Comparison of ENCODE assay signal across 8 cellular contexts in the genomic region with DNA sequence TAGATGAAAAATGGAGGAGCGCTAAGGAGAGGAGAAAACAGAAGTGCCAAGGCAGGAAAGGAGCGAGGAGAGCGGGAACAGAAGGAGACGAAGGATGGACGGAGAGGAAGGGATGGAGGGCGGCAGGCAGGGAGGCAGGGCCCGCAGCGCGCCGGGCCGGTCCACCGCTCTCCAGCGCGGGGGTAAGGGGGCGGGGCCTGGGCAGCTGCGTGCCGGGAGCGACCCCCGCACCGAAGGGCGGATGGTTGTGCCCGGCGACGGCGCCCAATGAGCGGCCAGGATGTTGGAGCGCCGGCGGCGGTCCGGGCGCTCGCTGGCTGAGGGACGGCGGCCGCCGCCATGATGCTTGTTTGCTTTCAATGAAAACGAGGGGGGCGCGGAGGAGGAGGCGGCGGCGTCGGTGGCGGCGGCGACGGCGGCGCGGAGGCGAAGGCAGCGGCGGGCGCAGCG.
DNase-seq lines count a peak whose midpoint lies in the region; ATAC-seq and TF ChIP-seq lines count a peak whose summit lies in the region.

A gene (plus strand): TSS at position 320 of the 450 bp plus-strand sequence. CDS start 34,898 bp downstream, outside the sequence.

- H3K4me2 ChIP-seq in OCI-LY3 (ENCODE audit: low read length) = peak within 1 kb of the TSS; percentile 92

- no peaks in the 10 kb centered on the region for H3K9me3 ChIP-seq in OCI-LY3 (ENCODE audit: insufficient read depth, low read length)

- peak within 1 kb of the TSS; percentile 90; the same call in 1 of the 2 replicates for H2AFZ ChIP-seq in OCI-LY3 (ENCODE audit: low read depth, low read length)

- peak; percentile 90 for ATAC-seq in GM21528 (IDR thresholded peaks at IDR 0.05; ENCODE audit: low FRiP score, unreplicated experiment)

- peaks cover 15% of the 10 kb centered on the region for H3K4me1 ChIP-seq in OCI-LY3 (ENCODE audit: low read length)

- H3K36me3 ChIP-seq in OCI-LY3 (replicated peaks; ENCODE audit: low read depth, low read length) = peaks cover 11% of the 10 kb centered on the region

- peak within 1 kb of the TSS; percentile 55 for H3K27ac ChIP-seq in OCI-LY3 (ENCODE audit: low read length)

- peaks cover 35% of the 10 kb centered on the region for H4K20me1 ChIP-seq in OCI-LY3 (ENCODE audit: insufficient read depth, low read length)

- DNase-seq in DMS 273 (lab: John Stamatoyannopoulos, UW; ENCODE audit: unreplicated experiment) = peak; percentile 97
- DNase-seq in HuH-7.5 (ENCODE audit: low spot score) = peak; percentile 93
- DNase-seq in activated T-cell treated with anti-CD3 and anti-CD28 coated beads for 1 hour (ENCODE audit: low read depth) = peak; percentile 91
- peak; percentile 89 for DNase-seq in epidermal melanocyte (ENCODE audit: insufficient read length, low spot score)
- DNase-seq in middle frontal gyrus (ENCODE audit: extremely low spot score, low spot score) = peak; percentile 82
- DNase-seq in stimulated activated CD8-positive, alpha-beta memory T cell treated with anti-CD3 and anti-CD28 coated beads, Interleukin-2, amount 100 ng/mL, for 1 hour (ENCODE audit: low read depth in 2 of 2) = peak; percentile 90 to 92

- peak within 1 kb of the TSS; percentile 86 for H3K4me3 ChIP-seq in OCI-LY3 (ENCODE audit: low read length)

- no peak for TF ChIP-seq CTCF in OCI-LY3 (IDR thresholded peaks at IDR 0.05; ENCODE audit: low read depth, low read length)

- peak within 1 kb of the TSS; percentile 82 for H3K9ac ChIP-seq in OCI-LY3 (ENCODE audit: low read length)

- H3K79me2 ChIP-seq in OCI-LY3 (ENCODE audit: low read length) = peaks cover 48% of the 10 kb centered on the region

- no peaks in the 10 kb centered on the region for H3K27me3 ChIP-seq in OCI-LY3 (ENCODE audit: low read depth, low read length)

Comparison
In these comparisons a context has a peak if more than half of its experiments do, and no peak if none do; other contexts are left out.
1. Peak in every context shown above with its lines: DNase-seq, ATAC-seq, H3K4me3 ChIP-seq and H3K27ac ChIP-seq.